1 cellular context compared by ENCODE assay signal in genomic region chr7:157854066-157854891, GRCh38.
TF ChIP-seq lines count a peak whose summit lies in the region.

No MANE protein-coding gene starts in this region.

TF ChIP-seq in HepG2, 621 proteins besides CTCF, POLR2A, EP300 and RAD21 (continued from another document and continues in another):
- no peak for TF ChIP-seq BCLAF1 (IDR thresholded peaks at IDR 0.05)
- no peak for TF ChIP-seq PHB2 (IDR thresholded peaks at IDR 0.05; ENCODE audit: partially characterized antibody)
- TF ChIP-seq KMT2A (CRISPR knock-in tag; IDR thresholded peaks at IDR 0.05), result no peak
- TF ChIP-seq ZNF512 (CRISPR knock-in tag; IDR thresholded peaks at IDR 0.05), result no peak
- no peak; the same call in 1 of the 2 replicates for TF ChIP-seq KDM5B (CRISPR knock-in tag; IDR thresholded peaks at IDR 0.05; ENCODE audit: borderline replicate concordance)
- TF ChIP-seq HOXA9 (CRISPR knock-in tag; IDR thresholded peaks at IDR 0.05; ENCODE audit: borderline replicate concordance), result no peak
- TF ChIP-seq ZNF619 (CRISPR knock-in tag; IDR thresholded peaks at IDR 0.05), result no peak
- no peak for TF ChIP-seq ZNF275 (CRISPR knock-in tag; IDR thresholded peaks at IDR 0.05; ENCODE audit: borderline replicate concordance)
- no peak for TF ChIP-seq TGIF2 (CRISPR knock-in tag; IDR thresholded peaks at IDR 0.05)
- no peak for TF ChIP-seq RAD51 (IDR thresholded peaks at IDR 0.05; ENCODE audit: borderline replicate concordance)
- no peak for TF ChIP-seq ZSCAN30 (CRISPR knock-in tag; IDR thresholded peaks at IDR 0.05)
- TF ChIP-seq PATZ1 (CRISPR knock-in tag; IDR thresholded peaks at IDR 0.05), result no peak
- TF ChIP-seq ZNF709 (CRISPR knock-in tag; IDR thresholded peaks at IDR 0.05), result no peak
- TF ChIP-seq MEF2D (CRISPR knock-in tag; IDR thresholded peaks at IDR 0.05), result no peak
- TF ChIP-seq GPN1 (CRISPR knock-in tag; IDR thresholded peaks at IDR 0.05; ENCODE audit: borderline replicate concordance), result no peak
- TF ChIP-seq NR2C2 (CRISPR knock-in tag; IDR thresholded peaks at IDR 0.05; ENCODE audit: borderline replicate concordance), result peak; percentile 53; the same call in 1 of the 2 replicates
- no peak for TF ChIP-seq ZNF652 (CRISPR knock-in tag; IDR thresholded peaks at IDR 0.05; ENCODE audit: borderline replicate concordance, low read depth)
- no peak for TF ChIP-seq ZBTB1 (CRISPR knock-in tag; IDR thresholded peaks at IDR 0.05; ENCODE audit: borderline replicate concordance)
- TF ChIP-seq PRDM4 (CRISPR knock-in tag; IDR thresholded peaks at IDR 0.05; ENCODE audit: borderline replicate concordance), result no peak
- TF ChIP-seq ZNF331 (CRISPR knock-in tag; IDR thresholded peaks at IDR 0.05), result peak; percentile 53
- TF ChIP-seq IKZF5 (CRISPR knock-in tag; IDR thresholded peaks at IDR 0.05), result 0 out of 2 replicates have a peak, but pooled peaks have one; percentile 21
- no peak for TF ChIP-seq RBM22 (optimal IDR thresholded peaks at IDR 0.05; ENCODE audit: low read length)
- no peak for TF ChIP-seq LRRFIP1 (CRISPR knock-in tag; conservative IDR thresholded peaks at IDR 0.05)
- no peak for TF ChIP-seq SNAPC4 (CRISPR knock-in tag; IDR thresholded peaks at IDR 0.05)
- TF ChIP-seq GRHL1 (CRISPR knock-in tag; conservative IDR thresholded peaks at IDR 0.05), result no peak
- TF ChIP-seq NFE2L2 (IDR thresholded peaks at IDR 0.05; ENCODE audit: low read length), result no peak
- TF ChIP-seq TERF1 (CRISPR knock-in tag; IDR thresholded peaks at IDR 0.05), result no peak
- no peak for TF ChIP-seq CENPT (CRISPR knock-in tag; IDR thresholded peaks at IDR 0.05; ENCODE audit: low read depth)
- TF ChIP-seq NBN (conservative IDR thresholded peaks at IDR 0.05), result no peak
- TF ChIP-seq ZBTB34 (CRISPR knock-in tag; IDR thresholded peaks at IDR 0.05), result no peak
- no peak for TF ChIP-seq FOXP1 (IDR thresholded peaks at IDR 0.05)
- TF ChIP-seq FOXP1 (CRISPR knock-in tag; IDR thresholded peaks at IDR 0.05), result no peak
